8 cellular contexts compared by ENCODE assay signal in the genomic region with DNA sequence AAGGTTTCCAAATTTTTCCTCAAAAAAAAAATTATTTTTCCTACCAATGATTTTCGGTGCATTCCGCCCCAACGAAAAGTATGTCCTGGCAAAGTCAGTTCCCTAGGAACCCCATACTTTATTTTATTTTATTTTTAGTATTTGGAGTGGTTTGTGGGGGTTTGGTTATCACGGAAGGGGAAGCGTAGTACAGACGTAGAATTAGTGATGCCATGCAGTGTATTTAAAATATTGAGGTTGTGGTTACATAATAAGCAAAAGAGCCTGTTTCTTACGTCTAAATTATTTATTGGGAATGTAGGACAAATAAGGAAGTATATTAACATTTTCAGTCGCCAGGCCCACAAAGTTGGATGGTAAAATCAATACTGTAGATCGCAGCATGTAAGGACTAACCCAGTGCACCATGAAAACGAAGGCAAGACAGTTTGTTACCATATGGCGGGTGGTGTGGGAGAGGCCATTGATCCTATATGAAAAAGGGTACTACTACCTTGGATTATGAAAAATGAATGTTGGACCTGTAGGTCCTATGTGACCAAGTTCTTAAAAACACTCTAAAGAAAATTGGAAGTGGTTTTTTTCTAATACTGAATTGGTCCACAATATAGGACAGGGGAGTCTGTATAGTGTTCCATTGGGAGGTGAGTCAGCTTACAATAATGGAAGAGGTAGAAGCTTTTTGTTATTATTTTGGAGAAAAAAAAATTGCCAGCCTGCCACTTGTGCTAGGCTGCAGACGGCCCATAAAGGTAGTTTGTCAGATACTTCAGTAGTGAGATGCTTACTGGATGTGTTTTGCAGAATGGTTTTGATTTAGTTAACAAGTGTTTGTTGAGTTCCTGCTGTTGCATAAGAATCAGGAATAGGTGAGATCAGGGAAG. TPM values are rescaled to one million over a fixed set of nuclear protein-coding genes. Genes with fewer than 3 reads are reported as not detected.
DNase-seq lines count a peak whose midpoint lies in the region; ATAC-seq, FAIRE-seq and TF ChIP-seq lines count a peak whose summit lies in the region.

No MANE protein-coding gene starts in this region.

- peak; percentile 46 for FAIRE-seq in endothelial cell of umbilical vein (lab: Jason Lieb, UNC)

- POLR2A ChIA-PET in endothelial cell of umbilical vein (lab: Charles Lee), result no interaction called here

- intact Hi-C loops in activated naive CD4-positive, alpha-beta T cell treated with anti-CD3 and anti-CD28 coated beads for 36 hours (cut with micrococcal nuclease), result loop anchor here (1.0 to 5.0 kb wide), 8 partner anchors 515 to 1289 kb away; a partner anchor contains a TSS
- intact Hi-C loops in endothelial cell of umbilical vein (cut with micrococcal nuclease), result loop anchor here (5.0 to 10.0 kb wide), 5 partner anchors 387 to 1473 kb away; a partner anchor contains a TSS

- BruUV-seq in endothelial cell of umbilical vein (replicated peaks; lab: Mats Ljungman, UMichigan), result TSS peak; percentile 72

- H3K36me3 Mint-ChIP-seq in activated naive CD4-positive, alpha-beta T cell treated with anti-CD3 and anti-CD28 coated beads for 36 hours (ENCODE audit: low read depth), result peaks cover 17% of the 10 kb centered on the region

- peaks cover 17% of the 10 kb centered on the region for H3K4me1 ChIP-seq in endothelial cell of umbilical vein (ENCODE audit: control insufficient read depth, extremely low read depth, insufficient read depth, low read length)
- peaks cover 16% of the 10 kb centered on the region for H3K4me1 ChIP-seq in neuron (ENCODE audit: insufficient read depth, low read length)

- H3K9me3 Mint-ChIP-seq in activated naive CD4-positive, alpha-beta T cell treated with anti-CD3 and anti-CD28 coated beads for 36 hours, result peaks cover 10% of the 10 kb centered on the region

- TF ChIP-seq POLR2A in endothelial cell of umbilical vein (IDR thresholded peaks at IDR 0.05; ENCODE audit: low read depth, low read length), result no peak

- H3K9me3 ChIP-seq in endothelial cell of umbilical vein (replicated peaks; ENCODE audit: control insufficient read depth, insufficient read depth, low read length) (peaks cover 2% of the 10 kb centered on the region), neuron (ENCODE audit: low read length) (peaks cover 5% of the 10 kb centered on the region)

- H3K9me1 ChIP-seq in endothelial cell of umbilical vein (replicated peaks; ENCODE audit: control insufficient read depth, extremely low read depth, insufficient read depth, low read length), result no peaks in the 10 kb centered on the region

- dilution Hi-C loops in endothelial cell of umbilical vein (cut with MboI; ENCODE audit: extremely low pct_ligation_motif_present, low sequenced_read_pairs), result no loop called here

- H4K20me1 ChIP-seq in endothelial cell of umbilical vein (replicated peaks; ENCODE audit: control insufficient read depth, extremely low read depth, insufficient read depth, low read length), result no peaks in the 10 kb centered on the region

- in situ Hi-C loops in SK-MEL-5 (cut with HindIII; ENCODE audit: low pct_unique_long_range_greater_than_20kb, low sequenced_read_pairs), result no loop called here

- peak overlapping the region; percentile 99 for H3K4me2 ChIP-seq in endothelial cell of umbilical vein (ENCODE audit: insufficient read depth, low read length)

- H3K27me3 ChIP-seq in endothelial cell of umbilical vein (ENCODE audit: control insufficient read depth in 2 of 2, insufficient read depth in 2 of 2, low read length in 2 of 2) (no peaks in the 10 kb centered on the region), neuron (ENCODE audit: insufficient read depth, low read length) (no peaks in the 10 kb centered on the region)

- CTCF ChIA-PET in activated naive CD4-positive, alpha-beta T cell treated with anti-CD3 and anti-CD28 coated beads for 36 hours (lab: Charles Lee), result interaction anchor here (1.0 kb wide), 1 partner anchor 524 kb away, joined by 3 read pairs; no protein-coding TSS in a partner anchor
- CTCF ChIA-PET in endothelial cell of umbilical vein (lab: Charles Lee), result no interaction called here

- peak overlapping the region; percentile 91 for H3K27ac Mint-ChIP-seq in activated naive CD4-positive, alpha-beta T cell treated with anti-CD3 and anti-CD28 coated beads for 36 hours

- peak overlapping the region; percentile 88 for H3K4me3 Mint-ChIP-seq in activated naive CD4-positive, alpha-beta T cell treated with anti-CD3 and anti-CD28 coated beads for 36 hours

- no peak for ATAC-seq in GM21390 (IDR thresholded peaks at IDR 0.05; ENCODE audit: unreplicated experiment)

- peaks cover 33% of the 10 kb centered on the region for H3K4me1 Mint-ChIP-seq in activated naive CD4-positive, alpha-beta T cell treated with anti-CD3 and anti-CD28 coated beads for 36 hours (ENCODE audit: low read depth)

- H2AFZ ChIP-seq in endothelial cell of umbilical vein (ENCODE audit: low read depth, low read length) (peak overlapping the region; percentile 78), neuron (ENCODE audit: low read depth, low read length) (peak overlapping the region; percentile 86)

- H3K79me2 ChIP-seq in endothelial cell of umbilical vein (ENCODE audit: control insufficient read depth, insufficient read depth, low read length), result peaks cover 31% of the 10 kb centered on the region

- H3K36me3 ChIP-seq in endothelial cell of umbilical vein (ENCODE audit: control insufficient read depth in 2 of 2, extremely low read depth in 1 of 2, insufficient read depth in 2 of 2, low read length in 2 of 2), result peaks cover 2 to 8% of the 10 kb centered on the region in 2 experiments
- peaks cover 21% of the 10 kb centered on the region for H3K36me3 ChIP-seq in neuron (ENCODE audit: insufficient read depth, low read length)

- no peak for DNase-seq in activated naive CD4-positive, alpha-beta T cell treated with anti-CD3 and anti-CD28 coated beads for 36 hours
- DNase-seq in activated naive CD4-positive, alpha-beta T cell treated with Interleukin-2 at 50 U/mL for 16 hours, result no peak
- DNase-seq in SK-MEL-5 (ENCODE audit: low read depth, low spot score), result peak; percentile 3
- DNase-seq in endothelial cell of umbilical vein (ENCODE audit: low read depth, low spot score), result peak; percentile 48
- DNase-seq in activated CD8-positive, alpha-beta memory T cell treated with anti-CD3 and anti-CD28 coated beads, Interleukin-2, amount 50 U/mL, for 48 hours, result no peak
- no peak for DNase-seq in glomerular visceral epithelial cell (ENCODE audit: extremely low spot score)

- no peak for TF ChIP-seq CTCF in endothelial cell of umbilical vein (IDR thresholded peaks at IDR 0.05; ENCODE audit: extremely low read depth in 1 of 2, insufficient read depth in 1 of 2, low read depth in 1 of 2, low read length in 2 of 2)

- H3K27ac ChIP-seq in endothelial cell of umbilical vein (ENCODE audit: insufficient read depth, low read depth, low read length), result peak overlapping the region; percentile 63

- H3K9ac ChIP-seq in endothelial cell of umbilical vein (replicated peaks; ENCODE audit: extremely low read depth, insufficient read depth, low read length), result peak overlapping the region; percentile 85

- H3K4me3 ChIP-seq in endothelial cell of umbilical vein (replicated peaks in 1 of 3; ENCODE audit: insufficient read depth in 1 of 3, low read depth in 1 of 3, low read length in 3 of 3) (peak overlapping the region; percentile 73 to 91 (median 83)), neuron (ENCODE audit: low read length) (peak overlapping the region; percentile 78)

- no peaks in the 10 kb centered on the region for H3K27me3 Mint-ChIP-seq in activated naive CD4-positive, alpha-beta T cell treated with anti-CD3 and anti-CD28 coated beads for 36 hours (ENCODE audit: low read depth)

TF ChIP-seq in endothelial cell of umbilical vein, 7 proteins besides CTCF, POLR2A, EP300 and RAD21 (continues in another document):
- TF ChIP-seq MYC (IDR thresholded peaks at IDR 0.05; ENCODE audit: low read depth, low read length) (no peak), POLR2AphosphoS5 (IDR thresholded peaks at IDR 0.05; ENCODE audit: insufficient read depth, low read depth, low read length) (no peak), GATA2 (IDR thresholded peaks at IDR 0.05; ENCODE audit: insufficient read depth, insufficient read length, low read depth, low read length) (no peak), EZH2 (IDR thresholded peaks at IDR 0.05; ENCODE audit: borderline replicate concordance, low read depth, low read length, severe bottlenecking) (no peak)
- TF ChIP-seq, protein P1, sequence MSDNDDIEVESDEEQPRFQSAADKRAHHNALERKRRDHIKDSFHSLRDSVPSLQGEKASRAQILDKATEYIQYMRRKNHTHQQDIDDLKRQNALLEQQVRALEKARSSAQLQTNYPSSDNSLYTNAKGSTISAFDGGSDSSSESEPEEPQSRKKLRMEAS (IDR thresholded peaks at IDR 0.05; ENCODE audit: insufficient read depth, insufficient read length), result no peak

RNA-seq across cellular contexts. Expression of a gene that starts 0.7 kb away (rescaled TPM):
- total RNA-seq in activated naive CD4-positive, alpha-beta T cell treated with anti-CD3 and anti-CD28 coated beads for 36 hours, result 10 to 100 TPM; 18.5 to 19.4 TPM
- total RNA-seq in SK-MEL-5 (2014; rRNA removed; shearing (Covaris generic)), result 20.5 and 29.6 TPM in 2 replicates
- 11.3 and 11.4 TPM in 2 replicates for polyA plus RNA-seq in SK-MEL-5 (2015; cell fraction: cytosol; rRNA removed)
- polyA plus RNA-seq in SK-MEL-5 (2015; cell fraction: nucleus; rRNA removed), result 21.7 and 39.1 TPM in 2 replicates
- 18.7 and 20.1 TPM in 2 replicates for total RNA-seq in endothelial cell of umbilical vein
- polyA plus RNA-seq in endothelial cell of umbilical vein, result 3.0 and 4.6 TPM in 2 replicates
- 9.1 and 10.5 TPM in 2 replicates for polyA plus RNA-seq in endothelial cell of umbilical vein (2011; cell fraction: cytosol; rRNA removed)
- 10.1 and 12.0 TPM in 2 replicates for polyA plus RNA-seq in endothelial cell of umbilical vein (2011; cell fraction: nucleus; rRNA removed)
- polyA plus RNA-seq in endothelial cell of umbilical vein (2012), result 16.9 and 28.5 TPM in 2 replicates
- 4.5 and 5.4 TPM in 2 replicates for polyA minus RNA-seq in endothelial cell of umbilical vein
- polyA minus RNA-seq in endothelial cell of umbilical vein (2011; cell fraction: cytosol; rRNA and poly(A)+ RNA removed), result 20.5 TPM
- 11.3 and 16.8 TPM in 2 replicates for polyA minus RNA-seq in endothelial cell of umbilical vein (2011; cell fraction: nucleus; rRNA and poly(A)+ RNA removed)

RNA-seq across cellular contexts. Expression of a gene that starts 1.0 kb away (rescaled TPM):
- total RNA-seq in activated naive CD4-positive, alpha-beta T cell treated with anti-CD3 and anti-CD28 coated beads for 36 hours, result 1 to 10 TPM; 2.0 to 2.8 TPM
- total RNA-seq in SK-MEL-5 (2014; rRNA removed; shearing (Covaris generic)), result 2.6 and 3.2 TPM in 2 replicates
- 3.3 and 4.1 TPM in 2 replicates for polyA plus RNA-seq in SK-MEL-5 (2015; cell fraction: cytosol; rRNA removed)
- polyA plus RNA-seq in SK-MEL-5 (2015; cell fraction: nucleus; rRNA removed), result 0.93 and 5.1 TPM in 2 replicates
- 1.5 and 1.8 TPM in 2 replicates for total RNA-seq in endothelial cell of umbilical vein
- polyA plus RNA-seq in endothelial cell of umbilical vein, result 0.92 and 1.5 TPM in 2 replicates
- polyA plus RNA-seq in endothelial cell of umbilical vein (2011; cell fraction: cytosol; rRNA removed), result 2.5 TPM in 2 replicates
- polyA plus RNA-seq in endothelial cell of umbilical vein (2011; cell fraction: nucleus; rRNA removed), result 1.8 and 2.3 TPM in 2 replicates
- 1.4 and 4.7 TPM in 2 replicates for polyA plus RNA-seq in endothelial cell of umbilical vein (2012)
- 1.1 and 3.4 TPM in 2 replicates for polyA minus RNA-seq in endothelial cell of umbilical vein
- polyA minus RNA-seq in endothelial cell of umbilical vein (2011; cell fraction: cytosol; rRNA and poly(A)+ RNA removed), result 0.92 TPM
- polyA minus RNA-seq in endothelial cell of umbilical vein (2011; cell fraction: nucleus; rRNA and poly(A)+ RNA removed), result 2.5 and 2.9 TPM in 2 replicates

Comparison
In these comparisons a context has a peak if more than half of its experiments do, and no peak if none do; other contexts are left out.
1. DNase-seq: peak in SK-MEL-5 (single experiment) and endothelial cell of umbilical vein (single experiment); none in activated naive CD4-positive, alpha-beta T cell treated with anti-CD3 and anti-CD28 coated beads for 36 hours (single experiment), activated naive CD4-positive, alpha-beta T cell treated with Interleukin-2 at 50 U/mL for 16 hours (single experiment), activated CD8-positive, alpha-beta memory T cell treated with anti-CD3 and anti-CD28 coated beads, Interleukin-2, amount 50 U/mL, for 48 hours (single experiment) and glomerular visceral epithelial cell (single experiment).